8 cellular contexts compared by ENCODE assay signal in the genomic region with DNA sequence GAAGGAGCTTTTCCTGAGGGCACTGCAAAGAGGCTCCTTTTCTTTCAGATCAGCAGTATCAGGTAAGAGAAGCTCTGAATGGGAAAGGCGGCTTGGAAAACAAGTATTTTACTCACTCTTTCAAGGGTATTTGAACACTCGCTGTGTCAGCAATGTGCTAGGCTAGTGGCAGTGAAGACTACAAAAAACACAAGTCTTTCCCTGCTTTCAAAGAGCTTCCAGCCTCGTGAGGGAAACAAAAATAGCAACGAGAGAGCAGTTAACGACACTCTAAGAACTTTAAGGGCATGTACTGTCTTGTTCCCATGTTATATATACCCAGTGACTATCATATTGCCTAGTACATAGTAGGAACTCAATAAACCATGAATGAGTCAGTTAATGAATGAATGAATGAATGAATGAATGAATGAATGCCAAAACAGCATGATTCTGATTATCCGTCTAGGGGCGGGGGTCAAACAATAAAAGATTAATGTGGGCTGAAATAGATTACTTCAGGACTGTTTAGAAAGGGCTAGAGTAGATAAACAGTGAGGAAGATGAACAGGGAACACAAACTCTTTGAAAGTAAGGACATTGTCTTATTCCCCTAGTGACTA. TPM values are rescaled to one million over a fixed set of nuclear protein-coding genes. Genes with fewer than 3 reads are reported as not detected.
A peak's percentile ranks its signal among the peaks of the same experiment; 100 is the strongest.
DNase-seq lines count a peak whose midpoint lies in the region; ATAC-seq, FAIRE-seq and TF ChIP-seq lines count a peak whose summit lies in the region.

No MANE protein-coding gene starts in this region.

- FAIRE-seq in kidney (lab: Jason Lieb, UNC), result no peak

- TF ChIP-seq CTCF in kidney (IDR thresholded peaks at IDR 0.05; ENCODE audit: borderline replicate concordance, extremely low read depth, insufficient read depth), result no peak
- TF ChIP-seq CTCF in type B pancreatic cell (conservative IDR thresholded peaks at IDR 0.05), result no peak

- no peaks in the 10 kb centered on the region for H3K9me3 Mint-ChIP-seq in activated T-cell treated with anti-CD3 and anti-CD28 coated beads, Interleukin-2, amount 50 U/mL, for 4 hours
- no peaks in the 10 kb centered on the region for H3K9me3 Mint-ChIP-seq in activated naive CD8-positive, alpha-beta T cell treated with anti-CD3 and anti-CD28 coated beads for 36 hours
- H3K9me3 Mint-ChIP-seq in type B pancreatic cell, result no peaks in the 10 kb centered on the region

- H3K4me3 ChIP-seq in kidney (ENCODE audit: low read length in 2 of 2), result peak overlapping the region; percentile 63 to 78

- H3K4me1 ChIP-seq in kidney (ENCODE audit: control insufficient read depth in 1 of 2, insufficient read depth in 1 of 2, low read depth in 1 of 2, low read length in 2 of 2), result peaks cover 0 to 2% of the 10 kb centered on the region in 2 donors

- H3K4me1 Mint-ChIP-seq in activated T-cell treated with anti-CD3 and anti-CD28 coated beads, Interleukin-2, amount 50 U/mL, for 4 hours (ENCODE audit: low read depth), result peaks cover 13% of the 10 kb centered on the region
- peaks cover 11% of the 10 kb centered on the region for H3K4me1 Mint-ChIP-seq in activated naive CD8-positive, alpha-beta T cell treated with anti-CD3 and anti-CD28 coated beads for 36 hours
- peaks cover 24% of the 10 kb centered on the region for H3K4me1 Mint-ChIP-seq in type B pancreatic cell (ENCODE audit: unreplicated experiment)

- H3K27ac ChIP-seq in kidney (ENCODE audit: low read depth in 2 of 2, low read length in 2 of 2), result no peak overlapping the region

- H3K27me3 Mint-ChIP-seq in activated T-cell treated with anti-CD3 and anti-CD28 coated beads, Interleukin-2, amount 50 U/mL, for 4 hours (ENCODE audit: low read depth), result peaks cover 21% of the 10 kb centered on the region
- H3K27me3 Mint-ChIP-seq in activated naive CD8-positive, alpha-beta T cell treated with anti-CD3 and anti-CD28 coated beads for 36 hours, result peaks cover 8% of the 10 kb centered on the region
- H3K27me3 Mint-ChIP-seq in type B pancreatic cell, result no peaks in the 10 kb centered on the region

- no peak for DNase-seq in activated T-cell treated with anti-CD3 and anti-CD28 coated beads, Interleukin-2, amount 50 U/mL, for 4 hours
- no peak for DNase-seq in activated T-cell treated with anti-CD3 and anti-CD28 coated beads, Interleukin-2, amount 50 U/mL, for 48 hours
- DNase-seq in activated naive CD8-positive, alpha-beta T cell treated with anti-CD3 and anti-CD28 coated beads for 36 hours, result no peak
- no peak for DNase-seq in kidney
- DNase-seq in type B pancreatic cell (ENCODE audit: extremely low spot score, unreplicated experiment), result no peak
- no peak for DNase-seq in hepatic stellate cell (ENCODE audit: low spot score)
- DNase-seq in NCI-H2081 (lab: John Stamatoyannopoulos, UW), result no peak
- DNase-seq in DMS53 (lab: John Stamatoyannopoulos, UW), result no peak

- no peaks in the 10 kb centered on the region for H3K36me3 ChIP-seq in kidney (ENCODE audit: control insufficient read depth in 1 of 2, insufficient read depth in 2 of 2, low read length in 2 of 2)

- intact Hi-C loops in kidney (cut with DNase I), result no loop called here

- H3K27ac Mint-ChIP-seq in activated naive CD8-positive, alpha-beta T cell treated with anti-CD3 and anti-CD28 coated beads for 36 hours, result peak overlapping the region; percentile 13
- H3K27ac Mint-ChIP-seq in type B pancreatic cell, result peak overlapping the region; percentile 91

- H3K9ac ChIP-seq in kidney (ENCODE audit: low read length in 2 of 2), result peak overlapping the region in 1 of 2 donors; percentile 17

- H3K9me3 ChIP-seq in kidney (ENCODE audit: control insufficient read depth in 1 of 2, low read length in 2 of 2), result no peaks in the 10 kb centered on the region

- no peaks in the 10 kb centered on the region for H3K36me3 Mint-ChIP-seq in activated T-cell treated with anti-CD3 and anti-CD28 coated beads, Interleukin-2, amount 50 U/mL, for 4 hours (ENCODE audit: insufficient read depth)
- no peaks in the 10 kb centered on the region for H3K36me3 Mint-ChIP-seq in activated naive CD8-positive, alpha-beta T cell treated with anti-CD3 and anti-CD28 coated beads for 36 hours
- H3K36me3 Mint-ChIP-seq in type B pancreatic cell, result no peaks in the 10 kb centered on the region

- peak overlapping the region; percentile 84 for H3K4me3 Mint-ChIP-seq in activated T-cell treated with anti-CD3 and anti-CD28 coated beads, Interleukin-2, amount 50 U/mL, for 4 hours
- peak overlapping the region; percentile 84 for H3K4me3 Mint-ChIP-seq in activated naive CD8-positive, alpha-beta T cell treated with anti-CD3 and anti-CD28 coated beads for 36 hours
- H3K4me3 Mint-ChIP-seq in type B pancreatic cell, result peak overlapping the region; percentile 89

- peak in 1 of 2 donors; percentile 5 for ATAC-seq in activated T-cell treated with anti-CD3 and anti-CD28 coated beads, Interleukin-2, amount 50 U/mL, for 4 hours

RNA-seq across cellular contexts. Expression of a gene that starts 14.2 kb away (rescaled TPM):
- total RNA-seq in activated T-cell treated with anti-CD3 and anti-CD28 coated beads, Interleukin-2, amount 50 U/mL, for 4 hours, result under 1 TPM in 2 of 3 donors, not detected in 1; 0.08 to 0.19 TPM
- total RNA-seq in activated naive CD8-positive, alpha-beta T cell treated with anti-CD3 and anti-CD28 coated beads for 36 hours, result under 1 TPM; 0.21 to 0.24 TPM
- total RNA-seq in kidney (3.1 TPM), type B pancreatic cell (ENCODE audit: low replicate concordance) (3.4 and 7.2 TPM in 2 replicates)
- polyA plus RNA-seq in kidney (ENCODE audit: insufficient read depth, low read depth, low replicate concordance), result 7.8 TPM
